In genomic region chr3:186235554-186235953, GRCh38 we compare ENCODE assay signal across 10 cellular contexts.
A peak's percentile ranks its signal among the peaks of the same experiment; 100 is the strongest.
DNase-seq lines count a peak whose midpoint lies in the region; ATAC-seq lines count a peak whose summit lies in the region.
"Had no signal": no experiment of that assay in that cellular context is flagged by ENCODE, and none has a peak within 500 bp of the region (broad histone marks: within the 10 kb centered on the region; RNA-seq: fewer than 3 reads in every experiment).

No MANE protein-coding gene starts in this region.

- peak; percentile 22 for DNase-seq in RPMI8226
- no peak for DNase-seq in AG08395 (ENCODE audit: low spot score)
- no peak for DNase-seq in NCI-H2196 (lab: John Stamatoyannopoulos, UW; ENCODE audit: unreplicated experiment)
- DNase-seq in activated gamma-delta T cell (lab: John Stamatoyannopoulos, UW), result no peak
- no peak for DNase-seq in DMS153 (lab: John Stamatoyannopoulos, UW)
- DNase-seq: HFFc6 had no signal

- ATAC-seq in GM19043 (IDR thresholded peaks at IDR 0.05; ENCODE audit: low read depth, unreplicated experiment), result peak; percentile 90
- ATAC-seq in HG02884 (IDR thresholded peaks at IDR 0.05; ENCODE audit: unreplicated experiment), result peak; percentile 72
- ATAC-seq: gastroesophageal sphincter had no signal

- peak overlapping the region; percentile 11; the same call in 1 of the 2 replicates for H3K4me3 ChIP-seq in GM08714 (ENCODE audit: low read length)
- H3K4me3 ChIP-seq: gastroesophageal sphincter had no signal
